9 cellular contexts compared by ENCODE assay signal in genomic region chr10:50637003-50637579, GRCh38. TPM values are rescaled to one million over a fixed set of nuclear protein-coding genes. Genes with fewer than 3 reads are reported as not detected.
DNase-seq lines count a peak whose midpoint lies in the region; ATAC-seq and TF ChIP-seq lines count a peak whose summit lies in the region.
"Had no signal": no experiment of that assay in that cellular context is flagged by ENCODE, and none has a peak within 500 bp of the region (broad histone marks: within the 10 kb centered on the region; RNA-seq: fewer than 3 reads in every experiment).

No MANE protein-coding gene starts in this region.

- WGBS in smooth muscle cell (ENCODE audit: low lambda C conversion rate), result 84% methylated on average over 3 of the region's 3 CpGs

- TF ChIP-seq CTCF in vagina (IDR thresholded peaks at IDR 0.05) (no peak), smooth muscle cell (IDR thresholded peaks at IDR 0.05; ENCODE audit: borderline replicate concordance, insufficient read depth, poor library complexity, severe bottlenecking) (no peak)

- H3K4me1 Mint-ChIP-seq in activated CD4-positive, alpha-beta memory T cell treated with anti-CD3 and anti-CD28 coated beads for 36 hours (ENCODE audit: low read depth), result peaks cover 33% of the 10 kb centered on the region

- peaks cover 33% of the 10 kb centered on the region for H3K27me3 Mint-ChIP-seq in activated CD4-positive, alpha-beta memory T cell treated with anti-CD3 and anti-CD28 coated beads for 36 hours

- H3K27ac Mint-ChIP-seq in activated CD4-positive, alpha-beta memory T cell treated with anti-CD3 and anti-CD28 coated beads for 36 hours, result peak overlapping the region; percentile 50

- H3K9me3 ChIP-seq in vagina (no peaks in the 10 kb centered on the region), smooth muscle cell (replicated peaks; ENCODE audit: low read depth) (no peaks in the 10 kb centered on the region)

- H3K4me3 ChIP-seq in vagina (no peak overlapping the region), smooth muscle cell (no peak overlapping the region)

- no peaks in the 10 kb centered on the region for H3K79me2 ChIP-seq in smooth muscle cell (ENCODE audit: low read depth)

- H4K20me1 ChIP-seq in smooth muscle cell (ENCODE audit: low read depth), result no peaks in the 10 kb centered on the region

- ATAC-seq in GM18909 (IDR thresholded peaks at IDR 0.05; ENCODE audit: poor library complexity, unreplicated experiment) (peak; percentile 93), HG02981 (IDR thresholded peaks at IDR 0.05; ENCODE audit: unreplicated experiment) (peak; percentile 91)

- CTCF ChIA-PET in activated CD4-positive, alpha-beta memory T cell treated with anti-CD3 and anti-CD28 coated beads for 36 hours (lab: Charles Lee), result interaction anchor here (0.6 to 2.2 kb wide), 5 partner anchors 10 to 217 kb away, joined by 3 to 11 read pairs (median 4); partner anchors contain the start of gene SGMS1

- H3K27me3 ChIP-seq in vagina, result no peaks in the 10 kb centered on the region
- H3K27me3 ChIP-seq in smooth muscle cell (ENCODE audit: low read depth), result no peaks in the 10 kb centered on the region

- H3F3A ChIP-seq in smooth muscle cell (ENCODE audit: low read depth), result no peaks in the 10 kb centered on the region

- no peak overlapping the region for H3K9ac ChIP-seq in smooth muscle cell (ENCODE audit: low read depth)

- DNase-seq in AG08396 (ENCODE audit: low spot score), result peak; percentile 14
- DNase-seq in activated CD4-positive, alpha-beta memory T cell treated with anti-CD3 and anti-CD28 coated beads for 36 hours, result no peak
- no peak for DNase-seq in vagina (ENCODE audit: extremely low spot score in 2 of 2)
- DNase-seq in SKM-1 treated with dmso at 0.1 percent for 144 hours (lab: John Stamatoyannopoulos, UW; ENCODE audit: unreplicated experiment), result no peak
- no peak for DNase-seq in smooth muscle cell (lab: John Stamatoyannopoulos, UW; ENCODE audit: unreplicated experiment)
- DNase-seq in DMS 273 (lab: John Stamatoyannopoulos, UW; ENCODE audit: unreplicated experiment), result no peak
- DNase-seq: head of caudate nucleus had no signal

- H3K4me3 Mint-ChIP-seq in activated CD4-positive, alpha-beta memory T cell treated with anti-CD3 and anti-CD28 coated beads for 36 hours, result no peak overlapping the region

- H3K9me3 Mint-ChIP-seq in activated CD4-positive, alpha-beta memory T cell treated with anti-CD3 and anti-CD28 coated beads for 36 hours, result no peaks in the 10 kb centered on the region

- no peak overlapping the region for H3K4me2 ChIP-seq in smooth muscle cell

- intact Hi-C loops in activated CD4-positive, alpha-beta memory T cell treated with anti-CD3 and anti-CD28 coated beads for 36 hours (cut with micrococcal nuclease), result loop anchor here (1.0 to 5.0 kb wide), 6 partner anchors 8 to 1060 kb away; partner anchors contain the start of gene CSTF2T
- intact Hi-C loops in vagina (cut with DNase I), result no loop called here

- no peak for TF ChIP-seq POLR2A in vagina (IDR thresholded peaks at IDR 0.05)

- no peaks in the 10 kb centered on the region for H3K36me3 ChIP-seq in vagina
- H3K36me3 ChIP-seq in smooth muscle cell (ENCODE audit: low read depth), result no peaks in the 10 kb centered on the region

- no peak overlapping the region for H2AFZ ChIP-seq in smooth muscle cell (ENCODE audit: low read depth)

- H3K27ac ChIP-seq in vagina (no peak overlapping the region), smooth muscle cell (ENCODE audit: low read depth) (no peak overlapping the region)

- POLR2A ChIA-PET in activated CD4-positive, alpha-beta memory T cell treated with anti-CD3 and anti-CD28 coated beads for 36 hours (lab: Charles Lee), result interaction anchor here (0.8 to 2.9 kb wide), 10 partner anchors 11 to 240 kb away, joined by 3 to 12 read pairs (median 7); partner anchors contain the start of gene SGMS1

- no peaks in the 10 kb centered on the region for H3K4me1 ChIP-seq in vagina
- H3K4me1 ChIP-seq in smooth muscle cell (ENCODE audit: low read depth), result no peaks in the 10 kb centered on the region

- no peaks in the 10 kb centered on the region for H3K36me3 Mint-ChIP-seq in activated CD4-positive, alpha-beta memory T cell treated with anti-CD3 and anti-CD28 coated beads for 36 hours

RNA-seq across cellular contexts. Expression of gene SGMS1, which starts 13.3 kb away (rescaled TPM):
- 1 to 10 TPM; 6.8 to 7.2 TPM for total RNA-seq in activated CD4-positive, alpha-beta memory T cell treated with anti-CD3 and anti-CD28 coated beads for 36 hours
- total RNA-seq in vagina (93.8 TPM), smooth muscle cell (14.3 and 20.6 TPM in 2 replicates)
- 3.9 and 4.0 TPM in 2 replicates for polyA plus RNA-seq in smooth muscle cell
